In genomic region chr20:45060341-45060740, GRCh38 we compare ENCODE assay signal across 17 cellular contexts. TPM values are rescaled to one million over a fixed set of nuclear protein-coding genes. Genes with fewer than 3 reads are reported as not detected.
DNase-seq lines count a peak whose midpoint lies in the region; ATAC-seq and TF ChIP-seq lines count a peak whose summit lies in the region.
"Had no signal": no experiment of that assay in that cellular context is flagged by ENCODE, and none has a peak within 500 bp of the region (broad histone marks: within the 10 kb centered on the region; RNA-seq: fewer than 3 reads in every experiment).

No MANE protein-coding gene starts in this region.

- H3K9me3 ChIP-seq in CD8-positive, alpha-beta T cell (ENCODE audit: low read length) = no peaks in the 10 kb centered on the region
- H3K9me3 ChIP-seq: HAP-1, spleen had no signal

- no peak overlapping the region for H3K4me3 ChIP-seq in CD8-positive, alpha-beta T cell (ENCODE audit: low read depth, low read length)
- H3K4me3 ChIP-seq: HAP-1, spleen had no signal

- H3K27ac Mint-ChIP-seq in CD8-positive, alpha-beta T cell = peak overlapping the region; percentile 50
- H3K27ac Mint-ChIP-seq in IgD-negative memory B cell (peak overlapping the region in 2 of 3 donors; percentile 59 to 80), nephron progenitor cell (peak overlapping the region; percentile 40)

- H3K36me3 ChIP-seq in CD8-positive, alpha-beta T cell (ENCODE audit: insufficient read depth, low read length) = peaks cover 16% of the 10 kb centered on the region

- DNase-seq in CD8-positive, alpha-beta T cell = no peak
- DNase-seq in caudate nucleus (lab: John Stamatoyannopoulos, UW) (no peak), nephron progenitor cell (no peak), GM13976 (ENCODE audit: low spot score) (no peak), COR-L47 (lab: John Stamatoyannopoulos, UW) (no peak), NCI-H345 treated with DMSO at 0.1 percent for 48 hours (lab: John Stamatoyannopoulos, UW; ENCODE audit: unreplicated experiment) (no peak)
- DNase-seq: activated naive CD4-positive, alpha-beta T cell treated with Interleukin-2 at 50 U/mL for 16 hours; foreskin melanocyte; occipital lobe; spleen had no signal

- intact Hi-C loops in CD8-positive, alpha-beta T cell (cut with DNase I, micrococcal nuclease) = no loop called here

- H3K9me3 Mint-ChIP-seq in CD8-positive, alpha-beta T cell = no peaks in the 10 kb centered on the region
- H3K9me3 Mint-ChIP-seq in IgD-negative memory B cell (no peaks in the 10 kb centered on the region), nephron progenitor cell (peaks cover 13% of the 10 kb centered on the region)

- peaks cover 36% of the 10 kb centered on the region for H3K4me1 ChIP-seq in CD8-positive, alpha-beta T cell (ENCODE audit: insufficient read depth, low read length)
- H3K4me1 ChIP-seq: HAP-1 had no signal

- ATAC-seq in CD8-positive, alpha-beta T cell = no peak
- no peak for ATAC-seq in GM18907 (IDR thresholded peaks at IDR 0.05; ENCODE audit: unreplicated experiment)

- in situ Hi-C loops in GM13976 (cut with MboI; ENCODE audit: low sequenced_read_pairs, unreplicated experiment) = no loop called here

- no peak for TF ChIP-seq CTCF in CD8-positive, alpha-beta T cell (IDR thresholded peaks at IDR 0.05)
- TF ChIP-seq CTCF in nephron progenitor cell (IDR thresholded peaks at IDR 0.05) (no peak), GM13976 (IDR thresholded peaks at IDR 0.05; ENCODE audit: borderline replicate concordance, control extremely low read depth, extremely low read depth, insufficient read depth, missing control alignments) (no peak)

- peaks cover 83% of the 10 kb centered on the region for H3K36me3 Mint-ChIP-seq in CD8-positive, alpha-beta T cell
- H3K36me3 Mint-ChIP-seq in IgD-negative memory B cell (peaks cover 3% of the 10 kb centered on the region), nephron progenitor cell (ENCODE audit: low read depth) (peaks cover 36% of the 10 kb centered on the region)

- no peak overlapping the region for H3K27ac ChIP-seq in CD8-positive, alpha-beta T cell (ENCODE audit: low read depth, low read length)
- peak overlapping the region; percentile 23 for H3K27ac ChIP-seq in caudate nucleus (ENCODE audit: low read depth, low read length)
- H3K27ac ChIP-seq: spleen, VCaP had no signal

- POLR2A ChIA-PET in CD8-positive, alpha-beta T cell (lab: Charles Lee) = interaction anchor here (1.0 kb wide), 1 partner anchor 81 kb away, joined by 3 read pairs; no protein-coding TSS in a partner anchor

- CTCF ChIA-PET in CD8-positive, alpha-beta T cell (lab: Charles Lee) = interaction anchor here (0.9 to 1.7 kb wide), 2 partner anchors 16 to 40 kb away, joined by 3 to 5 read pairs; no protein-coding TSS in a partner anchor

- no peak overlapping the region for H3K4me3 Mint-ChIP-seq in CD8-positive, alpha-beta T cell
- no peak overlapping the region for H3K4me3 Mint-ChIP-seq in IgD-negative memory B cell
- H3K4me3 Mint-ChIP-seq in nephron progenitor cell = no peak overlapping the region

- no peaks in the 10 kb centered on the region for H3K27me3 Mint-ChIP-seq in CD8-positive, alpha-beta T cell (ENCODE audit: low read depth)
- H3K27me3 Mint-ChIP-seq in IgD-negative memory B cell = no peaks in the 10 kb centered on the region
- H3K27me3 Mint-ChIP-seq in nephron progenitor cell (ENCODE audit: low read depth, poor library complexity) = peaks cover 4% of the 10 kb centered on the region

- no peaks in the 10 kb centered on the region for H3K27me3 ChIP-seq in CD8-positive, alpha-beta T cell (ENCODE audit: insufficient read depth, low read length)
- H3K27me3 ChIP-seq: spleen had no signal

- H3K4me1 Mint-ChIP-seq in CD8-positive, alpha-beta T cell (ENCODE audit: low read depth) = peaks cover 78% of the 10 kb centered on the region
- H3K4me1 Mint-ChIP-seq in IgD-negative memory B cell (peaks cover 46 to 56% (median 52%) of the 10 kb centered on the region in 3 donors), nephron progenitor cell (no peaks in the 10 kb centered on the region)

RNA-seq across cellular contexts. Expression of gene KCNS1, which starts 40.6 kb away (rescaled TPM):
- total RNA-seq in CD8-positive, alpha-beta T cell = not detected
- not detected for polyA plus RNA-seq in IgD-negative memory B cell
- total RNA-seq: Daoy, spleen had no signal

RNA-seq across cellular contexts. Expression of gene WFDC5, which starts 54.6 kb away (rescaled TPM):
- not detected for total RNA-seq in CD8-positive, alpha-beta T cell
- not detected for polyA plus RNA-seq in IgD-negative memory B cell
- total RNA-seq: cardiac septum, Daoy, occipital lobe, spleen had no signal
- polyA plus RNA-seq: BJ, spleen had no signal
